21 cellular contexts compared by ENCODE assay signal in the genomic region with DNA sequence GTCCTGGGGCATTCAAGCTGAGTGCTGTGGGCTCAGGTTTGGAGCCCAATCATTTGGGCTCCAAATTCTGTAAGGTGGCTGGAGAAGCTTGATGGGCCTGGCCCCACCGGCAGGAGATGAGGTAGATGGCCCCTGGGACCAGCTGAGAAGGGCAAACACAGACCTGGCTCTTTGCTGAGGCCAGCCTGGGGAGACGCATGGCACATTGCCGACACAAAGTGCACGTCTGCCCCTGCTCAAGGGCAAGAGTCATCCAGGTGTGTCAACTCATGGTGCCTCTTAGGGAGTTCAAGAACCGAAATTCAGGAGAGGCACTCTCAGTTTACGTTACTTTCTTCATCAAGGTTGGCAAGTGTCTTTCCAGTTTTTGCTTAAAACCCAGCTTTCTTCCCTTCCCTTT.
DNase-seq lines count a peak whose midpoint lies in the region; ATAC-seq, FAIRE-seq and TF ChIP-seq lines count a peak whose summit lies in the region.
"Had no signal": no experiment of that assay in that cellular context is flagged by ENCODE, and none has a peak within 500 bp of the region (broad histone marks: within the 10 kb centered on the region; RNA-seq: fewer than 3 reads in every experiment).

No MANE protein-coding gene starts in this region.

- ATAC-seq in left lobe of liver = peak; percentile 50
- no peak for ATAC-seq in upper lobe of left lung (ENCODE audit: low FRiP score in 2 of 2)
- no peak for ATAC-seq in HG03457 (IDR thresholded peaks at IDR 0.05; ENCODE audit: unreplicated experiment)
- ATAC-seq: A549 had no signal

- H3K4me1 ChIP-seq in mesenchymal stem cell (ENCODE audit: control insufficient read depth, insufficient read depth, low read depth, low read length) = no peaks in the 10 kb centered on the region
- H3K4me1 ChIP-seq in upper lobe of left lung = peaks cover 16 to 35% (median 24%) of the 10 kb centered on the region in 4 donors
- H3K4me1 ChIP-seq in stomach = peaks cover 11 to 53% (median 32%) of the 10 kb centered on the region in 4 donors

- no peak overlapping the region for H2AFZ ChIP-seq in mesenchymal stem cell (ENCODE audit: low read depth, low read length)

- no peak for TF ChIP-seq EP300 in upper lobe of left lung (IDR thresholded peaks at IDR 0.05)
- no peak for TF ChIP-seq EP300 in stomach (IDR thresholded peaks at IDR 0.05)

- no peak for TF ChIP-seq POLR2A in upper lobe of left lung (IDR thresholded peaks at IDR 0.05)
- TF ChIP-seq POLR2A in stomach (IDR thresholded peaks at IDR 0.05) = no peak

- FAIRE-seq in HTR-8/SVneo (lab: Jason Lieb, UNC) = no peak
- FAIRE-seq: A549, GM12878, GM19239, H1 had no signal

- H3K4ac ChIP-seq in mesenchymal stem cell (ENCODE audit: low read depth in 1 of 2, low read length in 2 of 2) = no peak overlapping the region

- TF ChIP-seq CTCF in upper lobe of left lung (IDR thresholded peaks at IDR 0.05) (no peak), stomach (IDR thresholded peaks at IDR 0.05) (no peak)

- peak overlapping the region; percentile 59 for H2BK120ac ChIP-seq in mesenchymal stem cell (ENCODE audit: low read depth, low read length)

- no peak overlapping the region for H3K9ac ChIP-seq in mesenchymal stem cell (ENCODE audit: low read length)

- H3K4me3 ChIP-seq in mesenchymal stem cell (ENCODE audit: insufficient read depth in 1 of 2, low read depth in 1 of 2, low read length in 2 of 2) = no peak overlapping the region
- H3K4me3 ChIP-seq in upper lobe of left lung = no peak overlapping the region
- no peak overlapping the region for H3K4me3 ChIP-seq in stomach
- H3K4me3 ChIP-seq: A549, GM12878 had no signal

- H2BK5ac ChIP-seq in mesenchymal stem cell (ENCODE audit: low read depth, low read length, poor library complexity, severe bottlenecking) = no peak overlapping the region

- no peak overlapping the region for H3K14ac ChIP-seq in mesenchymal stem cell (ENCODE audit: low read length in 2 of 2)

- DNase-seq in NCI-H510A treated with DMSO at 0.1 percent for 48 hours (lab: John Stamatoyannopoulos, UW) = peak; percentile 9
- DNase-seq in NCI-H510A (lab: John Stamatoyannopoulos, UW) = no peak
- DNase-seq in left lobe of liver (ENCODE audit: low spot score) = peak; percentile 54
- DNase-seq in mesenchymal stem cell = no peak
- peak; percentile 2 to 52 for DNase-seq in upper lobe of left lung
- no peak for DNase-seq in HTR-8/SVneo (ENCODE audit: insufficient read length, low spot score)
- DNase-seq in stomach = no peak
- DNase-seq: AML-193; Caco-2; CD4-positive, alpha-beta T cell; DMS153; DND-41; EL; H9 had no signal

- peak overlapping the region in 1 of 2 experiments; percentile 4 for H3K18ac ChIP-seq in mesenchymal stem cell (ENCODE audit: low read depth in 1 of 2, low read length in 2 of 2)

- intact Hi-C loops in stomach (cut with DNase I; ENCODE audit: low total_unique reads) = no loop called here

- H3K36me3 ChIP-seq in mesenchymal stem cell (ENCODE audit: control insufficient read depth in 1 of 2, insufficient read depth in 2 of 2, low read depth in 1 of 2, low read length in 2 of 2) = no peaks in the 10 kb centered on the region
- H3K36me3 ChIP-seq in upper lobe of left lung = no peaks in the 10 kb centered on the region
- no peaks in the 10 kb centered on the region for H3K36me3 ChIP-seq in stomach

- no peaks in the 10 kb centered on the region for H3K9me3 ChIP-seq in mesenchymal stem cell (ENCODE audit: control insufficient read depth, low read length)
- H3K9me3 ChIP-seq in upper lobe of left lung = no peaks in the 10 kb centered on the region
- no peaks in the 10 kb centered on the region for H3K9me3 ChIP-seq in stomach
- H3K9me3 ChIP-seq: A549, Caco-2 had no signal

- H4K8ac ChIP-seq in mesenchymal stem cell (ENCODE audit: low read length) = peak overlapping the region; percentile 4

- peaks cover 0 to 32% of the 10 kb centered on the region in 2 experiments for H3K27me3 ChIP-seq in mesenchymal stem cell (ENCODE audit: control insufficient read depth in 1 of 2, insufficient read depth in 1 of 2, low read length in 2 of 2)
- H3K27me3 ChIP-seq in upper lobe of left lung = no peaks in the 10 kb centered on the region
- no peaks in the 10 kb centered on the region for H3K27me3 ChIP-seq in stomach

- H2BK15ac ChIP-seq in mesenchymal stem cell (ENCODE audit: low read depth, poor library complexity, severe bottlenecking) = no peak overlapping the region

- H4K91ac ChIP-seq in mesenchymal stem cell (ENCODE audit: low read length) = peak overlapping the region; percentile 25

- H3K4me2 ChIP-seq in mesenchymal stem cell (ENCODE audit: low read length, poor library complexity, severe bottlenecking) = no peak overlapping the region
- H3K4me2 ChIP-seq: A549 had no signal

- no peak overlapping the region for H3K27ac ChIP-seq in mesenchymal stem cell (ENCODE audit: low read length, poor library complexity, severe bottlenecking)
- H3K27ac ChIP-seq in upper lobe of left lung = no peak overlapping the region
- no peak overlapping the region for H3K27ac ChIP-seq in stomach
- H3K27ac ChIP-seq: 22Rv1, C4-2B had no signal

- no peak overlapping the region for H3K23ac ChIP-seq in mesenchymal stem cell (ENCODE audit: low read length in 2 of 2)

- 92% methylated on average over 6 of the region's 6 CpGs for WGBS in mesenchymal stem cell
- 72 to 77% methylated on average over 5 to 6 of the region's 6 CpGs for WGBS in upper lobe of left lung, 2 donors
- WGBS in stomach, 5 donors = 72 to 92% (median 82%) methylated on average over 6 of the region's 6 CpGs

- no peak overlapping the region for H2AK5ac ChIP-seq in mesenchymal stem cell (ENCODE audit: low read length, severe bottlenecking)

- H2BK12ac ChIP-seq in mesenchymal stem cell (ENCODE audit: low read length in 2 of 2) = peak overlapping the region in 1 of 2 experiments; percentile 37

- no peaks in the 10 kb centered on the region for H3K79me1 ChIP-seq in mesenchymal stem cell (replicated peaks; ENCODE audit: low read length, poor library complexity, severe bottlenecking)

Comparison
In these comparisons a context has a peak if more than half of its experiments do, and no peak if none do; other contexts are left out.
1. DNase-seq: peak in NCI-H510A treated with DMSO at 0.1 percent for 48 hours (single experiment), left lobe of liver (single experiment) and upper lobe of left lung (2 of 2); none in NCI-H510A (single experiment), mesenchymal stem cell (single experiment), HTR-8/SVneo (single experiment) and stomach (single experiment).